24 cellular contexts compared by ENCODE assay signal in genomic region chr6:47509937-47510336, GRCh38.
"Had no signal": no experiment of that assay in that cellular context is flagged by ENCODE, and none has a peak within 500 bp of the region (broad histone marks: within the 10 kb centered on the region; RNA-seq: fewer than 3 reads in every experiment).

No MANE protein-coding gene starts in this region.

- ATAC-seq: left cardiac atrium; left lung; lower lobe of right lung; naive thymus-derived CD4-positive, alpha-beta T cell; natural killer cell treated with Interleukin-12 subunit alpha and Interleukin-12 subunit beta and Interleukin-15 and Interleukin-18, amount 100 ng/mL, for 72 hours; right cardiac atrium; sciatic nerve; stimulated activated effector memory CD8-positive, alpha-beta T cell treated with anti-CD3 and anti-CD28 coated beads, Interleukin-12 subunit alpha, Interleukin-12 subunit beta, amount 100 ng/mL, for 72 hours had no signal

- H3K36me3 ChIP-seq: ovary, prostate gland, thoracic aorta, uterus had no signal

- H3K9me3 ChIP-seq: ovary, prostate gland, uterus had no signal

- FAIRE-seq: keratinocyte had no signal

- H3K27ac ChIP-seq: left lung, lower lobe of right lung, ovary, prostate gland, skin epidermis, spleen, suprapubic skin, thoracic aorta, tibial artery, uterus had no signal

- H3K4me3 ChIP-seq: left lung, lower lobe of right lung, ovary, prostate gland, skin epidermis, spleen, suprapubic skin, thoracic aorta, tibial artery, uterus had no signal

- DNase-seq: hippocampal formation; kidney glomerular epithelial cell; left cardiac atrium; lower lobe of right lung; mammary epithelial cell; mesenchymal stem cell; naive thymus-derived CD4-positive, alpha-beta T cell; ovary; retina; right cardiac atrium; spleen; stimulated activated CD4-positive, alpha-beta T cell treated with anti-CD3 and anti-CD28 coated beads, Interleukin-4, amount 100 ng/mL, for 24 hours; stimulated activated naive CD4-positive, alpha-beta T cell; tibial artery; uterus had no signal

- H3K4me1 ChIP-seq: left lung, lower lobe of right lung, prostate gland, spleen, suprapubic skin, tibial artery, uterus had no signal
